In the genomic region with DNA sequence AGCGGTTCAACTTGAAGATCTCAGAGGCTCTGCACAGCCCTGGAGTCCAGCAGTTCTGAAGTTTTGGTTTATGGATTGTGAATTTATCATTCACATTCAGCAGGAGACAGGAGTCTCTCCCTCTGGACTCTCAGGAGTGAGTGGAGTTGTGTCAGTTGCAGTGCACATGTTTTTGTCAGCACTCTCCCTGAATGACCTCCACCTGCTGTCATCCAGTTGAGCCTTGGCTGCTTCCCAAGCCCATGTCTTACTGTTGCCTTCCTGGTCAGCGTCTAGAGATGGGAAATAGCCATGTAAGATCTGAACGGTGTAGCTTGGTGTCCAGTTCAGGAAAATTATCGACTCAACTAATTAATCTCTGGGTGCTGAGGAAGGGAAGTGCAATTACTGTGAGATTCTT, we compare ENCODE assay signal across 12 cellular contexts.
A peak's percentile ranks its signal among the peaks of the same experiment; 100 is the strongest.
DNase-seq lines count a peak whose midpoint lies in the region; ATAC-seq lines count a peak whose summit lies in the region.
"Had no signal": no experiment of that assay in that cellular context is flagged by ENCODE, and none has a peak within 500 bp of the region (broad histone marks: within the 10 kb centered on the region; RNA-seq: fewer than 3 reads in every experiment).

No MANE protein-coding gene starts in this region.

- peaks cover 0 to 7% of the 10 kb centered on the region in 2 donors for H3K27me3 Mint-ChIP-seq in CD8-positive, alpha-beta memory T cell
- no peaks in the 10 kb centered on the region for H3K27me3 Mint-ChIP-seq in activated CD8-positive, alpha-beta T cell treated with anti-CD3 and anti-CD28 coated beads, Interleukin-2, amount 10 ng/mL, durations not matched to agents 7 days and 5 days (ENCODE audit: low read depth)

- H3K27ac ChIP-seq in CD8-positive, alpha-beta memory T cell (ENCODE audit: low read depth, low read length), result no peak overlapping the region
- H3K27ac ChIP-seq: 22Rv1 had no signal

- peaks cover 90 to 99% (median 91%) of the 10 kb centered on the region in 3 donors for H3K4me1 Mint-ChIP-seq in CD8-positive, alpha-beta memory T cell
- H3K4me1 Mint-ChIP-seq in activated CD8-positive, alpha-beta T cell treated with anti-CD3 and anti-CD28 coated beads, Interleukin-2, amount 10 ng/mL, durations not matched to agents 7 days and 5 days (ENCODE audit: low read depth), result peaks cover 96% of the 10 kb centered on the region

- peaks cover 78% of the 10 kb centered on the region for H3K4me1 ChIP-seq in CD8-positive, alpha-beta memory T cell (ENCODE audit: insufficient read depth, low read length)

- intact Hi-C loops in left colon (cut with DNase I, micrococcal nuclease), result no loop called here

- ATAC-seq in activated CD8-positive, alpha-beta T cell treated with anti-CD3 and anti-CD28 coated beads, Interleukin-2, amount 10 ng/mL, durations not matched to agents 7 days and 5 days, result no peak
- peak; percentile 38 for ATAC-seq in left colon
- ATAC-seq in HG03175 (IDR thresholded peaks at IDR 0.05; ENCODE audit: unreplicated experiment), result no peak

- POLR2A ChIA-PET in CD8-positive, alpha-beta memory T cell (lab: Charles Lee), result interaction anchor here (0.6 to 0.7 kb wide), 2 partner anchors 20 to 142 kb away, joined by 3 read pairs; no protein-coding TSS in a partner anchor
- POLR2A ChIA-PET in activated CD8-positive, alpha-beta T cell treated with anti-CD3 and anti-CD28 coated beads, Interleukin-2, amount 10 ng/mL, durations not matched to agents 7 days and 5 days (lab: Charles Lee), result interaction anchor here (0.7 to 1.4 kb wide), 4 partner anchors 18 to 118 kb away, joined by 3 to 4 read pairs (median 3); no protein-coding TSS in a partner anchor

- H3K4me3 Mint-ChIP-seq in CD8-positive, alpha-beta memory T cell, result peak overlapping the region in 5 of 7 donors; percentile 19 to 82 (median 57)
- H3K4me3 Mint-ChIP-seq in activated CD8-positive, alpha-beta T cell treated with anti-CD3 and anti-CD28 coated beads, Interleukin-2, amount 10 ng/mL, durations not matched to agents 7 days and 5 days, result peak overlapping the region; percentile 77
- H3K4me3 Mint-ChIP-seq: H9 had no signal

- peak overlapping the region; percentile 72 to 98 (median 88) for H3K27ac Mint-ChIP-seq in CD8-positive, alpha-beta memory T cell
- H3K27ac Mint-ChIP-seq in activated CD8-positive, alpha-beta T cell treated with anti-CD3 and anti-CD28 coated beads, Interleukin-2, amount 10 ng/mL, durations not matched to agents 7 days and 5 days, result peak overlapping the region; percentile 85
- H3K27ac Mint-ChIP-seq: H9 had no signal

- H3K9me3 ChIP-seq in CD8-positive, alpha-beta memory T cell (ENCODE audit: low read length), result no peaks in the 10 kb centered on the region

- H3K4me3 ChIP-seq in CD8-positive, alpha-beta memory T cell (ENCODE audit: low read length), result peak overlapping the region; percentile 23

- H3K36me3 ChIP-seq in CD8-positive, alpha-beta memory T cell (ENCODE audit: insufficient read depth, low read length), result peaks cover 50% of the 10 kb centered on the region

- peaks cover 37 to 96% (median 48%) of the 10 kb centered on the region in 3 donors for H3K36me3 Mint-ChIP-seq in CD8-positive, alpha-beta memory T cell
- H3K36me3 Mint-ChIP-seq in activated CD8-positive, alpha-beta T cell treated with anti-CD3 and anti-CD28 coated beads, Interleukin-2, amount 10 ng/mL, durations not matched to agents 7 days and 5 days (ENCODE audit: low read depth), result peaks cover 92% of the 10 kb centered on the region

- H3K27me3 ChIP-seq in CD8-positive, alpha-beta memory T cell (ENCODE audit: insufficient read depth, low read length, poor library complexity, severe bottlenecking), result no peaks in the 10 kb centered on the region

- CTCF ChIA-PET in CD8-positive, alpha-beta memory T cell (lab: Charles Lee), result interaction anchor here (1.2 to 1.5 kb wide), 3 partner anchors 12 to 108 kb away, joined by 3 to 4 read pairs (median 4); no protein-coding TSS in a partner anchor
- CTCF ChIA-PET in activated CD8-positive, alpha-beta T cell treated with anti-CD3 and anti-CD28 coated beads, Interleukin-2, amount 10 ng/mL, durations not matched to agents 7 days and 5 days (lab: Charles Lee), result interaction anchor here (0.7 to 9.9 kb wide), 5 partner anchors 12 to 383 kb away, joined by 3 to 136 read pairs (median 3); no protein-coding TSS in a partner anchor

- DNase-seq in DMS 273 (lab: John Stamatoyannopoulos, UW; ENCODE audit: unreplicated experiment), result peak; percentile 77
- DNase-seq in DMS 273 treated with DMSO at 0.1 percent for 48 hours (lab: John Stamatoyannopoulos, UW), result no peak
- no peak for DNase-seq in CD8-positive, alpha-beta memory T cell
- no peak for DNase-seq in activated CD8-positive, alpha-beta T cell treated with anti-CD3 and anti-CD28 coated beads, Interleukin-2, amount 10 ng/mL, durations not matched to agents 7 days and 5 days
- no peak for DNase-seq in left colon
- no peak for DNase-seq in NCI-H146 (lab: John Stamatoyannopoulos, UW)
- DNase-seq in hypothalamus (lab: John Stamatoyannopoulos, UW), result no peak
- DNase-seq: H9, midbrain, NCI-H1436 had no signal

- no peaks in the 10 kb centered on the region for H3K9me3 Mint-ChIP-seq in CD8-positive, alpha-beta memory T cell
- no peaks in the 10 kb centered on the region for H3K9me3 Mint-ChIP-seq in activated CD8-positive, alpha-beta T cell treated with anti-CD3 and anti-CD28 coated beads, Interleukin-2, amount 10 ng/mL, durations not matched to agents 7 days and 5 days (ENCODE audit: insufficient read depth)
- H3K9me3 Mint-ChIP-seq: H9 had no signal
